ENCODE assay signal across 1 cellular context in the genomic region with DNA sequence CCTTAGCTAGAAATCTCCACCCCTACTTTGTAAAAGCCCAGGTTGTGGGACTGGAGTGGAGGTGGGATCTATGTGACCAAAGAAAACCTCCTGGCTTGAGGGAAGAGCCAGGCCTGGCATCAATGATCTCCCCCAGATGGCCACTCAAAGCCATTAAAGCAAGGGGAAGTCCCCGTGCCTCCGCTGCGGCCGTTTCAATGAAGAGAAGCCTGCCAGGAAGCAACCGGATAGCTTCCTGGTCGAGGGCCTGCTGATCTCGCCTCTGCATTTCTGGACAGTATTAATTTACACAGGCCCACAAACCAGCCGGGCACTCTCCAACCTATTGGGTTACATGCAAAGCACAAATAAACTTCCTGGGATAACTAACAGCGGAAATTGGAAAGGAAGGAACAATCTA.
TF ChIP-seq lines count a peak whose summit lies in the region.

No MANE protein-coding gene starts in this region.

TF ChIP-seq in SK-N-SH treated with all-trans-retinoic acid at 6 μM for 48 hours, 23 proteins besides CTCF, POLR2A, EP300 and RAD21 (continued from another document):
- TF ChIP-seq, protein P1, sequence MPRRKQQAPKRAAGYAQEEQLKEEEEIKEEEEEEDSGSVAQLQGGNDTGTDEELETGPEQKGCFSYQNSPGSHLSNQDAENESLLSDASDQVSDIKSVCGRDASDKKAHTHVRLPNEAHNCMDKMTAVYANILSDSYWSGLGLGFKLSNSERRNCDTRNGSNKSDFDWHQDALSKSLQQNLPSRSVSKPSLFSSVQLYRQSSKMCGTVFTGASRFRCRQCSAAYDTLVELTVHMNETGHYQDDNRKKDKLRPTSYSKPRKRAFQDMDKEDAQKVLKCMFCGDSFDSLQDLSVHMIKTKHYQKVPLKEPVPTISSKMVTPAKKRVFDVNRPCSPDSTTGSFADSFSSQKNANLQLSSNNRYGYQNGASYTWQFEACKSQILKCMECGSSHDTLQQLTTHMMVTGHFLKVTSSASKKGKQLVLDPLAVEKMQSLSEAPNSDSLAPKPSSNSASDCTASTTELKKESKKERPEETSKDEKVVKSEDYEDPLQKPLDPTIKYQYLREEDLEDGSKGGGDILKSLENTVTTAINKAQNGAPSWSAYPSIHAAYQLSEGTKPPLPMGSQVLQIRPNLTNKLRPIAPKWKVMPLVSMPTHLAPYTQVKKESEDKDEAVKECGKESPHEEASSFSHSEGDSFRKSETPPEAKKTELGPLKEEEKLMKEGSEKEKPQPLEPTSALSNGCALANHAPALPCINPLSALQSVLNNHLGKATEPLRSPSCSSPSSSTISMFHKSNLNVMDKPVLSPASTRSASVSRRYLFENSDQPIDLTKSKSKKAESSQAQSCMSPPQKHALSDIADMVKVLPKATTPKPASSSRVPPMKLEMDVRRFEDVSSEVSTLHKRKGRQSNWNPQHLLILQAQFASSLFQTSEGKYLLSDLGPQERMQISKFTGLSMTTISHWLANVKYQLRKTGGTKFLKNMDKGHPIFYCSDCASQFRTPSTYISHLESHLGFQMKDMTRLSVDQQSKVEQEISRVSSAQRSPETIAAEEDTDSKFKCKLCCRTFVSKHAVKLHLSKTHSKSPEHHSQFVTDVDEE (CRISPR knock-in tag; IDR thresholded peaks at IDR 0.05): 0 out of 2 replicates have a peak, but pooled peaks have one; percentile 18
- TF ChIP-seq TCF4 (CRISPR knock-in tag; IDR thresholded peaks at IDR 0.05; ENCODE audit: borderline replicate concordance): peak; percentile 56; the same call in 1 of the 2 replicates
- peak; percentile 99 for TF ChIP-seq ZNF70 (CRISPR knock-in tag; IDR thresholded peaks at IDR 0.05)
- 0 out of 2 replicates have a peak, but pooled peaks have one; percentile 21 for TF ChIP-seq ISL1 (CRISPR knock-in tag; IDR thresholded peaks at IDR 0.05)
- no peak for TF ChIP-seq CSDC2 (CRISPR knock-in tag; IDR thresholded peaks at IDR 0.05)
